Comparison of ENCODE assay signal across 22 cellular contexts in genomic region chr22:35051034-35051535, GRCh38. TPM values are rescaled to one million over a fixed set of nuclear protein-coding genes. Genes with fewer than 3 reads are reported as not detected.
"Had no signal": no experiment of that assay in that cellular context is flagged by ENCODE, and none has a peak within 500 bp of the region (broad histone marks: within the 10 kb centered on the region; RNA-seq: fewer than 3 reads in every experiment).

No MANE protein-coding gene starts in this region.

- H3K4me3 ChIP-seq: SJSA1, SK-N-MC had no signal

- H3K27me3 ChIP-seq: SJSA1 had no signal

- H3K4me1 ChIP-seq: SJSA1 had no signal

- H3K27ac ChIP-seq: SJSA1, SK-N-MC had no signal

- H3K36me3 ChIP-seq: SJSA1 had no signal

- DNase-seq: KBM-7, MV-4-11, NCI-H1048, NCI-H1105, NCI-H1694, NCI-H187 treated with DMSO at 0.1 percent for 48 hours, NCI-H2029 treated with DMSO at 0.1 percent for 48 hours, NCI-H2171 treated with DMSO at 0.1 percent for 48 hours, NCI-H345, NCI-H446 treated with DMSO at 0.1 percent for 48 hours, NCI-H510A treated with DMSO at 0.1 percent for 48 hours, NCI-H526, NCI-H748 treated with DMSO at 0.1 percent for 48 hours, Right ventricle myocardium superior, RPMI8226, SIG-M5 had no signal

- H3K9me3 ChIP-seq: SJSA1 had no signal

RNA-seq across cellular contexts. Expression of gene ISX, which starts 14.9 kb away (rescaled TPM):
- total RNA-seq: HT-29; LHCN-M2; MCF 10A; Right ventricle myocardium superior; SJSA1; T-helper 1 cell treated with Interleukin-12 subunit alpha and Interleukin-12 subunit beta and Interleukin-4 antibody, amounts not matched to agents 30 ng/mL and 1 ng/mL, for 36 hours had no signal
